Comparison of ENCODE assay signal across 14 cellular contexts in the genomic region with DNA sequence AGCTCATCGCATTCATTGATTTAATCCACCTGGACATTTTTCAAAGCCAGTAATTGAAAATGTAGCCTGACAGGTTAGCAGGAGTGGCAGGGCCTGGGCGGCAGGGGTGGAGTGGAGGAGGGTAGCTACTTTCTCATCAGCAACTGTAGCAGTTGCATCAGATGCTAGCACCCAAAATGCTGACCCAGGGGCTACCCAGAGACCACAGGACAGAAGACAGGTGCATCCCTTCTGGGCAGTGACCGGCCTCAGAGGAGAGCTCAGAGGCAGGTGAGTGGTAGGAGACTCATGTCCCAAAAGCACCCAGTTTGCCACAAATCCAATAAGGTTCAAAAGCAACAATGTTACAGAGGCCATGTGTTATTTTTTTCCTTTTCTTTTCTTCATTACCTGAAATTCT.
A peak's percentile ranks its signal among the peaks of the same experiment; 100 is the strongest.
DNase-seq lines count a peak whose midpoint lies in the region; TF ChIP-seq lines count a peak whose summit lies in the region.
"Had no signal": no experiment of that assay in that cellular context is flagged by ENCODE, and none has a peak within 500 bp of the region (broad histone marks: within the 10 kb centered on the region; RNA-seq: fewer than 3 reads in every experiment).

No MANE protein-coding gene starts in this region.

- H3K4me1 ChIP-seq in MM.1S (ENCODE audit: low read length) = peaks cover 24% of the 10 kb centered on the region
- H3K4me1 ChIP-seq: A549, BE2C had no signal

- H3K27ac ChIP-seq in MM.1S (ENCODE audit: low read length) = peak overlapping the region; percentile 80
- H3K27ac ChIP-seq: A549, C4-2B, GM23248 had no signal

- H3K9ac ChIP-seq in MM.1S (ENCODE audit: low read length) = 0 out of 2 replicates have a peak overlapping the region, but pooled peaks have one; percentile 2
- H3K9ac ChIP-seq: GM23248 had no signal

- no peaks in the 10 kb centered on the region for H3K36me3 ChIP-seq in MM.1S (replicated peaks; ENCODE audit: insufficient read depth, low read length)
- H3K36me3 ChIP-seq: BE2C had no signal

- H2AFZ ChIP-seq in MM.1S (ENCODE audit: low read length) = 0 out of 2 replicates have a peak overlapping the region, but pooled peaks have one; percentile 3
- H2AFZ ChIP-seq: GM23248 had no signal

- H3F3A ChIP-seq in MM.1S (ENCODE audit: insufficient read depth, low read length) = peaks cover 8% of the 10 kb centered on the region

- intact Hi-C loops in cardiac septum (cut with DNase I) = loop anchor here (5.0 kb wide), 1 partner anchor 271 kb away; no protein-coding TSS in a partner anchor

- no peaks in the 10 kb centered on the region for H3K9me3 ChIP-seq in MM.1S (replicated peaks; ENCODE audit: insufficient read depth, low read length)
- H3K9me3 ChIP-seq: A549, BE2C had no signal

- H4K20me1 ChIP-seq in MM.1S (ENCODE audit: insufficient read depth, low read length) = no peaks in the 10 kb centered on the region

- no peaks in the 10 kb centered on the region for H3K27me3 ChIP-seq in MM.1S (replicated peaks; ENCODE audit: insufficient read depth, low read length)
- H3K27me3 ChIP-seq: BE2C had no signal

- no peak for TF ChIP-seq CTCF in MM.1S (IDR thresholded peaks at IDR 0.05; ENCODE audit: low read length)
- no peak for TF ChIP-seq CTCF in foreskin fibroblast (IDR thresholded peaks at IDR 0.05; ENCODE audit: low read depth, low read length)

- H3K4me3 ChIP-seq in MM.1S (ENCODE audit: low read length) = peak overlapping the region; percentile 2; the same call in 1 of the 2 replicates
- H3K4me3 ChIP-seq in foreskin fibroblast (ENCODE audit: low read depth in 1 of 2, low read length in 2 of 2) = no peak overlapping the region
- H3K4me3 ChIP-seq: A549, GM12878, GM23248 had no signal

- H3K9me2 ChIP-seq in MM.1S (replicated peaks; ENCODE audit: insufficient read depth, low read length) = no peaks in the 10 kb centered on the region

- peak overlapping the region; percentile 48 for H3K4me2 ChIP-seq in MM.1S (ENCODE audit: low read depth, low read length)
- H3K4me2 ChIP-seq: A549 had no signal

- DNase-seq in MM.1S = peak; percentile 90
- peak in 2 of 3 experiments; percentile 57 to 77 for DNase-seq in NCI-H1417 (lab: John Stamatoyannopoulos, UW)
- DNase-seq in NCI-H69 (lab: John Stamatoyannopoulos, UW) = peak; percentile 18
- peak; percentile 13 for DNase-seq in myocyte (ENCODE audit: low read depth)
- DNase-seq in cardiac septum (ENCODE audit: low spot score) = no peak
- no peak for DNase-seq in dedifferentiated amniotic fluid mesenchymal stem cell (ENCODE audit: extremely low spot score)
- no peak for DNase-seq in foreskin fibroblast
- DNase-seq: BE2C; CD4-positive, alpha-beta memory T cell; DMS79; GM23248 had no signal

- H3K79me2 ChIP-seq in MM.1S (ENCODE audit: low read length) = no peaks in the 10 kb centered on the region

Comparison
In these comparisons a context has a peak if more than half of its experiments do, and no peak if none do; other contexts are left out.
1. DNase-seq: peak in MM.1S (single experiment), NCI-H1417 (2 of 3), NCI-H69 (single experiment) and myocyte (single experiment); none in cardiac septum (single experiment), dedifferentiated amniotic fluid mesenchymal stem cell (single experiment) and foreskin fibroblast (0 of 2).